1 cellular context compared by ENCODE assay signal in genomic region chr2:8584174-8585066, GRCh38.
TF ChIP-seq lines count a peak whose summit lies in the region.

No MANE protein-coding gene starts in this region.

TF ChIP-seq in SK-N-SH, 30 proteins besides CTCF, POLR2A, EP300 and RAD21 (continued from another document):
- no peak for TF ChIP-seq USF1 (IDR thresholded peaks at IDR 0.05; ENCODE audit: borderline replicate concordance, low read depth)
